ENCODE assay signal across 8 cellular contexts in the genomic region with DNA sequence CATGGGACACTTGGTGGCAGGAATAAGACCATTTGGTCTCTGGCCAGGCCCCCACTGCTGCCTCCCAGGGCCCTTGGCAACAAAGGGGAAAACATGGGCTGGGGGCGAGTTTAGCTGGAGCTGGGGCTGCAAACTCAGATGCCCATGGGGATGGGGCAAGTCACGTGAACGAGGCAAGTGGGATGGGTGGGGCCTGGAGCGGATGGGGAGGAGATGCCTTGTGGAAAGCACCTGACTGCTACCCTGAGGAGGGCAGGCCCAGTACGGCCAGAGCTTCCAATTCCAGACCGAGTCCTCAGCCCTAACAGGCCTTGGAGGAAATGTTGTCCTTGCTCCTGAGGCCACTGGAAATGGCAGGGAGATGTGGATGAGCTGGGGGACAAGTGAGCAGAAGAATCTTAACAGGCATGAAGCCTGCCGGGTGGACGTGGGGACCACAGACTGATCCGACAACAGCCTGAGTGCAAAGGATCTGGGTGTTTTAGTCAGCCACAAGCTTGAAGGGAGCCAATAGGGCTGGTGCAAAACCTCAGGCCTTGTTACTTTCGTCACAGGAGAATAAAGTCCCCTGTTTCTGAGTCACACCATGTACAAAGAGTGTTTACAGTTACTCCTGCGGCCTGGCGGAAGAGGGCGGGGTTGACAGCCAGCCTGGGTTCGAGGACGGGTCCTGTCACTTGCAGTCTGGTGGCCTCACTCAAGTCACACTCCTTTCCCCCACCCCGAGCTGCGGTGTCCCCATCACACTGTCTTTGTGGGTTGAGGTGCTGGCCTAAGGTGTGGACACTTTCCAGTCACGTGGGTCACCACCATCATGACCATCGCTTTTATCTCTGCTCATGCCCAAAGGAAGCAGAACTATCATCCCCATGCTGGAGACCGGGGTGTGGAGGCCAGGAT. TPM values are rescaled to one million over a fixed set of nuclear protein-coding genes. Genes with fewer than 3 reads are reported as not detected.
DNase-seq lines count a peak whose midpoint lies in the region; ATAC-seq, FAIRE-seq and TF ChIP-seq lines count a peak whose summit lies in the region.

No MANE protein-coding gene starts in this region.

- no peak overlapping the region for H3K27ac ChIP-seq in H1 (ENCODE audit: low read depth, low read length)

- H2BK15ac ChIP-seq in H1 (ENCODE audit: low read length), result peak overlapping the region; percentile 61; the same call in 1 of the 2 replicates

- H3K4me3 Mint-ChIP-seq in endothelial cell (ENCODE audit: unreplicated experiment), result no peak overlapping the region

- H3K9ac ChIP-seq in H1 (replicated peaks in 1 of 4; ENCODE audit: extremely low read depth in 1 of 4, low read depth in 3 of 4, low read length in 3 of 4), result no peak overlapping the region

- no peaks in the 10 kb centered on the region for H3K36me3 ChIP-seq in H1 (ENCODE audit: control insufficient read depth in 2 of 4, insufficient read depth in 4 of 4, low read length in 3 of 4)

- H2BK5ac ChIP-seq in H1 (ENCODE audit: low read depth, low read length), result peak overlapping the region; percentile 20

- peaks cover 5% of the 10 kb centered on the region for H3K27me3 Mint-ChIP-seq in endothelial cell (ENCODE audit: unreplicated experiment)

- no peak overlapping the region for H4K8ac ChIP-seq in H1 (ENCODE audit: extremely low read depth, insufficient read depth, low read length)

- no peaks in the 10 kb centered on the region for H3K27me3 ChIP-seq in H1 (replicated peaks in 1 of 4; ENCODE audit: control insufficient read depth in 3 of 4, extremely low read depth in 1 of 4, insufficient read depth in 3 of 4, low read length in 3 of 4)

- no peaks in the 10 kb centered on the region for H3K79me2 ChIP-seq in H1 (ENCODE audit: control insufficient read depth in 1 of 2, insufficient read depth in 2 of 2, low read length in 2 of 2)

- no peak overlapping the region for H2BK20ac ChIP-seq in H1 (ENCODE audit: low read length)

- no peak overlapping the region for H3K27ac Mint-ChIP-seq in endothelial cell (ENCODE audit: unreplicated experiment)

- CTCF ChIA-PET in H1 (lab: Charles Lee; ENCODE audit: partially characterized antibody), result interaction anchor here (0.6 to 1.7 kb wide), 14 partner anchors 10 to 257 kb away, joined by 3 to 8 read pairs (median 3); no protein-coding TSS in a partner anchor

- H2BK120ac ChIP-seq in H1 (replicated peaks; ENCODE audit: low read depth, low read length), result no peak overlapping the region

- H2BK12ac ChIP-seq in H1 (ENCODE audit: low read depth, low read length), result no peak overlapping the region

- peaks cover 0 to 5% (median 3%) of the 10 kb centered on the region in 4 experiments; a peak in 4 of 7 replicates for H3K4me1 ChIP-seq in H1 (replicated peaks in 1 of 4; ENCODE audit: control insufficient read depth in 3 of 4, insufficient read depth in 4 of 4, low read length in 3 of 4)

- TF ChIP-seq CTCF in H1 (IDR thresholded peaks at IDR 0.05; ENCODE audit: control extremely low read depth in 1 of 3, insufficient read depth in 1 of 3, low read depth in 1 of 3, low read length in 3 of 3) (no peak), endothelial cell (IDR thresholded peaks at IDR 0.05; ENCODE audit: unreplicated experiment) (no peak)

- H3K14ac ChIP-seq in H1 (ENCODE audit: insufficient read length), result no peak overlapping the region

- no peaks in the 10 kb centered on the region for H4K20me1 ChIP-seq in H1 (replicated peaks in 1 of 2; ENCODE audit: control insufficient read depth in 1 of 2, insufficient read depth in 2 of 2, low read length in 2 of 2)

- no peak for TF ChIP-seq POLR2A in H1 (IDR thresholded peaks at IDR 0.05; ENCODE audit: control extremely low read depth in 1 of 2, low read depth in 2 of 2, low read length in 2 of 2)

- DNase-seq in LoVo (ENCODE audit: low spot score) (peak; percentile 42), H1 (ENCODE audit: low read depth in 1 of 2, low spot score in 2 of 2) (peak in 1 of 2 experiments; percentile 52), NCI-H1930 (lab: John Stamatoyannopoulos, UW) (no peak), NCI-H82 (lab: John Stamatoyannopoulos, UW) (no peak), endothelial cell (ENCODE audit: low spot score) (no peak)
- DNase-seq in activated CD8-positive, alpha-beta memory T cell treated with anti-CD3 and anti-CD28 coated beads for 1 hour (ENCODE audit: extremely low read depth in 1 of 2, low read depth in 1 of 2), result peak; percentile 70 to 75
- peak; percentile 66 to 69 for DNase-seq in stimulated activated CD8-positive, alpha-beta memory T cell treated with anti-CD3 and anti-CD28 coated beads, Interleukin-2, amount 100 ng/mL, for 1 hour (ENCODE audit: low read depth in 2 of 2)

- no peaks in the 10 kb centered on the region for H3K9me3 ChIP-seq in H1 (ENCODE audit: insufficient read depth in 2 of 2, low read depth in 1 of 2, low read length in 1 of 2)

- peaks cover 13% of the 10 kb centered on the region for H3K36me3 Mint-ChIP-seq in endothelial cell (ENCODE audit: low read depth, unreplicated experiment)

- H4K91ac ChIP-seq in H1 (replicated peaks; ENCODE audit: insufficient read length, low read length), result peak overlapping the region; percentile 29

- no peaks in the 10 kb centered on the region for H3K79me1 ChIP-seq in H1 (ENCODE audit: low read depth, low read length)

- TF ChIP-seq RAD21 in H1 (IDR thresholded peaks at IDR 0.05 in 1 of 2, conservative IDR thresholded peaks at IDR 0.05 in 1 of 2; ENCODE audit: low read depth in 2 of 2, low read length in 2 of 2), result no peak

- no peak overlapping the region for H3K56ac ChIP-seq in H1 (replicated peaks; ENCODE audit: insufficient read length, low read depth, low read length)

- H2AFZ ChIP-seq in H1 (ENCODE audit: low read length), result no peak overlapping the region

- H2AK5ac ChIP-seq in H1 (ENCODE audit: low read depth, low read length), result no peak overlapping the region

- no peak overlapping the region for H3K18ac ChIP-seq in H1 (ENCODE audit: extremely low read depth, low read length)

- H3K4me2 ChIP-seq in H1 (ENCODE audit: insufficient read depth in 1 of 2, low read depth in 2 of 2, low read length in 2 of 2), result no peak overlapping the region

- no peaks in the 10 kb centered on the region for H3K23me2 ChIP-seq in H1 (ENCODE audit: low read depth, low read length)

- no peak for ATAC-seq in GM18868 (IDR thresholded peaks at IDR 0.05; ENCODE audit: unreplicated experiment)

- FAIRE-seq in H1 (lab: Jason Lieb, UNC), result no peak

- H3K4me1 Mint-ChIP-seq in endothelial cell (ENCODE audit: unreplicated experiment), result peaks cover 15% of the 10 kb centered on the region

- TF ChIP-seq EP300 in H1 (IDR thresholded peaks at IDR 0.05; ENCODE audit: borderline replicate concordance in 1 of 2, low read depth in 2 of 2, low read length in 2 of 2), result no peak

- no peak overlapping the region for H4K5ac ChIP-seq in H1 (ENCODE audit: insufficient read length, low read depth, low read length)

- 92% methylated on average over 20 of the region's 20 CpGs; no CpG with 5 or more reads in 1 of the 2 experiments for WGBS in H1 (ENCODE audit: extremely low coverage in 1 of 2, insufficient coverage in 1 of 2, insufficient read length in 1 of 2, insufficient replicate concordance in 2 of 2, low coverage in 1 of 2, low lambda C conversion rate in 2 of 2, missing lambda C conversion rate in 1 of 2), 2 experiments

- no peak overlapping the region for H3K23ac ChIP-seq in H1 (ENCODE audit: insufficient read length)

- POLR2A ChIA-PET in H1 (lab: Charles Lee; ENCODE audit: partially characterized antibody), result no interaction called here

- H3K4ac ChIP-seq in H1 (replicated peaks; ENCODE audit: insufficient read length, low read depth, low read length), result no peak overlapping the region

- no peaks in the 10 kb centered on the region for H3K9me3 Mint-ChIP-seq in endothelial cell (ENCODE audit: unreplicated experiment)

- H3K4me3 ChIP-seq in H1 (ENCODE audit: extremely low read depth in 1 of 4, insufficient read depth in 2 of 4, low read depth in 3 of 4, low read length in 4 of 4), result no peak overlapping the region

TF ChIP-seq in H1, 55 proteins besides CTCF, POLR2A, EP300 and RAD21 (continues in another document):
- no peak for TF ChIP-seq RFX5 (IDR thresholded peaks at IDR 0.05; ENCODE audit: borderline replicate concordance, low read depth, low read length)
- TF ChIP-seq SP4 (IDR thresholded peaks at IDR 0.05; ENCODE audit: low read length), result no peak
- no peak for TF ChIP-seq BCL11A (IDR thresholded peaks at IDR 0.05; ENCODE audit: low read depth in 2 of 2, low read length in 2 of 2)
- no peak for TF ChIP-seq SUZ12 (IDR thresholded peaks at IDR 0.05; ENCODE audit: low read length)
- no peak for TF ChIP-seq CBX5 (IDR thresholded peaks at IDR 0.05; ENCODE audit: low read depth, low read length)
- TF ChIP-seq CHD1 (IDR thresholded peaks at IDR 0.05; ENCODE audit: low read depth, low read length), result no peak
- TF ChIP-seq, protein P1, sequence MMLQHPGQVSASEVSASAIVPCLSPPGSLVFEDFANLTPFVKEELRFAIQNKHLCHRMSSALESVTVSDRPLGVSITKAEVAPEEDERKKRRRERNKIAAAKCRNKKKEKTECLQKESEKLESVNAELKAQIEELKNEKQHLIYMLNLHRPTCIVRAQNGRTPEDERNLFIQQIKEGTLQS (IDR thresholded peaks at IDR 0.05; ENCODE audit: insufficient read depth, low read depth, low read length), result no peak
- TF ChIP-seq SRF (IDR thresholded peaks at IDR 0.05; ENCODE audit: low read depth, low read length), result no peak
- no peak for TF ChIP-seq HDAC2 (IDR thresholded peaks at IDR 0.05; ENCODE audit: borderline replicate concordance in 1 of 2, low read depth in 2 of 2, low read length in 2 of 2)
- TF ChIP-seq SP2 (IDR thresholded peaks at IDR 0.05; ENCODE audit: low read length), result no peak
- TF ChIP-seq KDM1A (IDR thresholded peaks at IDR 0.05; ENCODE audit: borderline replicate concordance, low read length), result no peak
- TF ChIP-seq PHF8 (conservative IDR thresholded peaks at IDR 0.05; ENCODE audit: low read depth, low read length), result no peak
- no peak for TF ChIP-seq ASH2L (IDR thresholded peaks at IDR 0.05; ENCODE audit: low read length)
- TF ChIP-seq FOSL1 (IDR thresholded peaks at IDR 0.05; ENCODE audit: insufficient read depth, low read depth, low read length), result no peak
- TF ChIP-seq RNF2 (IDR thresholded peaks at IDR 0.05; ENCODE audit: borderline replicate concordance, low read depth, low read length, missing control alignments, poor library complexity, severe bottlenecking), result no peak

RNA-seq across cellular contexts. Expression of gene RUNX3, which starts 19.1 kb away (rescaled TPM):
- 0.48 and 0.82 TPM in 2 replicates for total RNA-seq in H1 (2021; fragmentation: NEBNext Ultra II Directional; extraction: Animal tissue kit (Norgen Biotek cat#: 25700))
- polyA plus RNA-seq in H1 (2011; rRNA removed), result 0.49 and 0.62 TPM in 2 replicates
- 0.44 TPM for polyA plus RNA-seq in H1 (2011; cell fraction: cytosol; rRNA removed)
- 0.70 TPM for polyA plus RNA-seq in H1 (2011; cell fraction: nucleus; rRNA removed)
- 0.33 to 1.3 TPM (median 0.64 TPM) in 4 replicates for polyA plus RNA-seq in H1 (2012, experiment 1 of 2)
- polyA plus RNA-seq in H1 (2012, experiment 2 of 2), result 0.55 TPM
- polyA plus RNA-seq in H1 (2013, experiment 1 of 2), result 0.61 TPM
- polyA plus RNA-seq in H1 (2013, experiment 2 of 2), result 0.52 TPM
- 0.13 TPM in 1 of 2 replicates, not detected in the other for polyA minus RNA-seq in H1 (2011; rRNA and poly(A)+ RNA removed)
- 1.5 TPM for polyA minus RNA-seq in H1 (2011; cell fraction: cytosol; rRNA and poly(A)+ RNA removed)
- 0.30 TPM for polyA minus RNA-seq in H1 (2011; cell fraction: nucleus; rRNA and poly(A)+ RNA removed)
- 1.8 TPM for total RNA-seq in endothelial cell (ENCODE audit: unreplicated experiment)

Comparison
In these comparisons a context has a peak if more than half of its experiments do, and no peak if none do; other contexts are left out.
1. DNase-seq: peak in LoVo (single experiment), activated CD8-positive, alpha-beta memory T cell treated with anti-CD3 and anti-CD28 coated beads for 1 hour (2 of 2) and stimulated activated CD8-positive, alpha-beta memory T cell treated with anti-CD3 and anti-CD28 coated beads, Interleukin-2, amount 100 ng/mL, for 1 hour (2 of 2); none in NCI-H1930 (0 of 2), NCI-H82 (single experiment) and endothelial cell (single experiment).